ENCODE assay signal across 8 cellular contexts in genomic region chr2:201858781-201859180, GRCh38. TPM values are rescaled to one million over a fixed set of nuclear protein-coding genes. Genes with fewer than 3 reads are reported as not detected.
DNase-seq lines count a peak whose midpoint lies in the region; ATAC-seq and TF ChIP-seq lines count a peak whose summit lies in the region.

No MANE protein-coding gene starts in this region.

- H2BK15ac ChIP-seq in H9 (ENCODE audit: low read depth, low read length): no peak overlapping the region

- no peak overlapping the region for H3K27ac ChIP-seq in H9 (ENCODE audit: insufficient read length, low read depth, low read length)

- H3K4me3 Mint-ChIP-seq in H9 (peak overlapping the region; percentile 47 to 74), T-cell (peak overlapping the region in 2 of 3 donors; percentile 48 to 56)

- H4K5ac ChIP-seq in H9 (ENCODE audit: insufficient read length, low read depth, low read length): no peak overlapping the region

- H3K4ac ChIP-seq in H9 (ENCODE audit: low read depth, low read length): no peak overlapping the region

- POLR2A ChIA-PET in T-cell (lab: Charles Lee): interaction anchor here (0.6 kb wide), 2 partner anchors 24 to 1695 kb away, joined by 3 to 5 read pairs; no protein-coding TSS in a partner anchor

- peak; percentile 79 for DNase-seq in H9
- peak in 7 of 34 experiments; percentile 1 to 18 (median 8) for DNase-seq in T-cell
- peak; percentile 90 for DNase-seq in fibroblast of villous mesenchyme (ENCODE audit: low read depth)
- no peak for DNase-seq in HuH-7 (ENCODE audit: low spot score)

- H4K8ac ChIP-seq in H9 (replicated peaks; ENCODE audit: insufficient read length, low read depth, low read length): no peak overlapping the region

- H3K27ac Mint-ChIP-seq in H9 (peak overlapping the region; percentile 25 to 62 (median 33); a peak in 5 of 7 replicates), T-cell (no peak overlapping the region)

- H3K23ac ChIP-seq in H9 (ENCODE audit: insufficient read length, low read depth, low read length): no peak overlapping the region

- H3K79me1 ChIP-seq in H9 (ENCODE audit: insufficient read depth, low read depth, low read length, poor library complexity, severe bottlenecking): no peaks in the 10 kb centered on the region

- no peak overlapping the region for H2BK120ac ChIP-seq in H9 (ENCODE audit: low read depth, low read length, poor library complexity, severe bottlenecking)

- H2BK12ac ChIP-seq in H9 (ENCODE audit: insufficient read length, low read depth, low read length): no peak overlapping the region

- H3K4me2 ChIP-seq in H9 (ENCODE audit: insufficient read depth, insufficient read length, low read length): peak overlapping the region; percentile 80
- H3K4me2 ChIP-seq in skeletal muscle satellite cell (ENCODE audit: low read length): peak overlapping the region; percentile 54

- H2AK5ac ChIP-seq in H9 (ENCODE audit: insufficient read length, low read length): no peak overlapping the region

- no peaks in the 10 kb centered on the region for H3K36me3 Mint-ChIP-seq in H9 (ENCODE audit: insufficient read depth in 1 of 3, low read depth in 3 of 3)
- no peaks in the 10 kb centered on the region for H3K36me3 Mint-ChIP-seq in T-cell

- H4K91ac ChIP-seq in H9 (ENCODE audit: insufficient read length, low read depth, low read length): no peak overlapping the region

- H3K9me3 Mint-ChIP-seq in H9: no peaks in the 10 kb centered on the region
- no peaks in the 10 kb centered on the region for H3K9me3 Mint-ChIP-seq in T-cell

- no peak overlapping the region for H3K14ac ChIP-seq in H9 (ENCODE audit: insufficient read depth, low read length)

- no CpG with 5 or more reads among the region's 11 CpGs for WGBS in H9 (ENCODE audit: extremely low coverage, insufficient read length, low lambda C conversion rate)

- H3K79me2 ChIP-seq in H9 (ENCODE audit: insufficient read depth, low read length): no peaks in the 10 kb centered on the region

- peaks cover 5% of the 10 kb centered on the region; the same call in 1 of the 2 replicates for H3K4me1 ChIP-seq in H9 (ENCODE audit: insufficient read depth, low read length)
- peaks cover 40% of the 10 kb centered on the region for H3K4me1 ChIP-seq in skeletal muscle satellite cell (ENCODE audit: control insufficient read depth, insufficient read depth, low read length)

- no peak overlapping the region for H3K18ac ChIP-seq in H9 (ENCODE audit: insufficient read length, low read depth, low read length)

- H3K23me2 ChIP-seq in H9 (ENCODE audit: insufficient read length, low read depth, low read length, poor library complexity, severe bottlenecking): peaks cover 6% of the 10 kb centered on the region

- peaks cover 38 to 42% of the 10 kb centered on the region in 2 experiments for H3K4me1 Mint-ChIP-seq in H9
- peaks cover 13 to 18% (median 17%) of the 10 kb centered on the region in 3 donors for H3K4me1 Mint-ChIP-seq in T-cell

- H2BK20ac ChIP-seq in H9 (ENCODE audit: low read depth, low read length, poor library complexity, severe bottlenecking): no peak overlapping the region

- no peaks in the 10 kb centered on the region for H3K27me3 Mint-ChIP-seq in H9 (ENCODE audit: low read depth)
- H3K27me3 Mint-ChIP-seq in T-cell: peaks cover 23 to 26% of the 10 kb centered on the region in 2 donors

- ATAC-seq in T-cell (replicated peaks in 1 of 4): peak in 2 of 4 experiments; percentile 34 to 52
- ATAC-seq in GM18519 (IDR thresholded peaks at IDR 0.05; ENCODE audit: low FRiP score, unreplicated experiment): no peak
- no peak for ATAC-seq in GM21528 (IDR thresholded peaks at IDR 0.05; ENCODE audit: low FRiP score, unreplicated experiment)
- ATAC-seq in HG02759 (IDR thresholded peaks at IDR 0.05; ENCODE audit: unreplicated experiment): no peak

- H4K20me1 ChIP-seq in H9 (ENCODE audit: control insufficient read depth, insufficient read depth, insufficient read length): no peaks in the 10 kb centered on the region

- no peak overlapping the region for H2AFZ ChIP-seq in H9 (ENCODE audit: low read length)

- H2BK5ac ChIP-seq in H9 (ENCODE audit: insufficient read length, low read length): no peak overlapping the region

- H3K56ac ChIP-seq in H9 (ENCODE audit: insufficient read length, low read depth, low read length): no peak overlapping the region

- H3K4me3 ChIP-seq in fibroblast of villous mesenchyme (ENCODE audit: low read depth, low read length) (peak overlapping the region; percentile 19), skeletal muscle satellite cell (ENCODE audit: low read length) (peak overlapping the region; percentile 25)

- H3T11ph ChIP-seq in H9 (ENCODE audit: low read length): no peak overlapping the region

- no peak for TF ChIP-seq CTCF in H9 (conservative IDR thresholded peaks at IDR 0.05)
- TF ChIP-seq CTCF in fibroblast of villous mesenchyme (IDR thresholded peaks at IDR 0.05; ENCODE audit: insufficient read depth, low read depth, low read length): no peak

- H3K27me3 ChIP-seq in H9 (ENCODE audit: insufficient read depth, low read length) (no peaks in the 10 kb centered on the region), skeletal muscle satellite cell (ENCODE audit: control insufficient read depth, insufficient read depth, low read length) (no peaks in the 10 kb centered on the region)

- H3K9me3 ChIP-seq in H9 (ENCODE audit: control insufficient read depth, low read depth, low read length) (no peaks in the 10 kb centered on the region), skeletal muscle satellite cell (replicated peaks; ENCODE audit: low read length) (no peaks in the 10 kb centered on the region)

- no peaks in the 10 kb centered on the region for H3K36me3 ChIP-seq in skeletal muscle satellite cell (ENCODE audit: insufficient read depth, low read length)

- H3K9ac ChIP-seq in H9 (ENCODE audit: extremely low read depth, insufficient read length, low read length): no peak overlapping the region
- H3K9ac ChIP-seq in skeletal muscle satellite cell (ENCODE audit: low read depth, low read length): peak overlapping the region; percentile 15

- CTCF ChIA-PET in T-cell (lab: Charles Lee): interaction anchor here (0.5 to 3.2 kb wide), 5 partner anchors 12 to 1705 kb away, joined by 3 to 25 read pairs (median 4); no protein-coding TSS in a partner anchor

RNA-seq across cellular contexts. Expression of gene CDK15, which starts 52.4 kb away (rescaled TPM):
- not detected in 2 replicates for total RNA-seq in H9 (2021)
- total RNA-seq in T-cell: not detected
- total RNA-seq in fibroblast of villous mesenchyme: 3.5 and 7.4 TPM in 2 replicates
- total RNA-seq in skeletal muscle satellite cell (2012; rRNA removed): 0.87 and 1.0 TPM in 2 replicates

Comparison
In these comparisons a context has a peak if more than half of its experiments do, and no peak if none do; other contexts are left out.
1. H3K27ac Mint-ChIP-seq: peak in H9 (3 of 3); none in T-cell (0 of 2).